ENCODE assay signal across 8 cellular contexts in genomic region chr6:57267586-57268293, GRCh38. TPM values are rescaled to one million over a fixed set of nuclear protein-coding genes. Genes with fewer than 3 reads are reported as not detected.
A peak's percentile ranks its signal among the peaks of the same experiment; 100 is the strongest.
DNase-seq lines count a peak whose midpoint lies in the region; ATAC-seq and TF ChIP-seq lines count a peak whose summit lies in the region.
"Had no signal": no experiment of that assay in that cellular context is flagged by ENCODE, and none has a peak within 500 bp of the region (broad histone marks: within the 10 kb centered on the region; RNA-seq: fewer than 3 reads in every experiment).

No MANE protein-coding gene starts in this region.

- H3K4me3 ChIP-seq in muscle layer of duodenum (ENCODE audit: low read depth in 1 of 2, low read length in 2 of 2) (no peak overlapping the region), upper lobe of right lung (no peak overlapping the region)

- peak; percentile 29 for ATAC-seq in effector memory CD8-positive, alpha-beta T cell (replicated peaks)
- ATAC-seq in upper lobe of right lung: peak; percentile 93
- no peak for ATAC-seq in HG03378 (IDR thresholded peaks at IDR 0.05; ENCODE audit: unreplicated experiment)

- no peaks in the 10 kb centered on the region for H3K36me3 Mint-ChIP-seq in effector memory CD8-positive, alpha-beta T cell (ENCODE audit: insufficient read depth)
- H3K36me3 Mint-ChIP-seq: brain had no signal

- peaks cover 17 to 26% of the 10 kb centered on the region in 2 donors for H3K27me3 Mint-ChIP-seq in effector memory CD8-positive, alpha-beta T cell

- H3K9me3 Mint-ChIP-seq in effector memory CD8-positive, alpha-beta T cell: no peaks in the 10 kb centered on the region

- intact Hi-C loops in upper lobe of right lung (cut with DNase I): no loop called here

- no peak overlapping the region for H3K27ac Mint-ChIP-seq in effector memory CD8-positive, alpha-beta T cell

- H3K27ac ChIP-seq in muscle layer of duodenum (ENCODE audit: low read length): peak overlapping the region; percentile 63
- H3K27ac ChIP-seq in upper lobe of right lung: no peak overlapping the region

- H3K4me3 Mint-ChIP-seq in effector memory CD8-positive, alpha-beta T cell: no peak overlapping the region
- H3K4me3 Mint-ChIP-seq: brain had no signal

- H3K4me1 ChIP-seq in muscle layer of duodenum (ENCODE audit: control insufficient read depth in 1 of 2, insufficient read depth in 2 of 2, low read length in 2 of 2): peaks cover 12 to 17% of the 10 kb centered on the region in 2 donors
- no peaks in the 10 kb centered on the region for H3K4me1 ChIP-seq in upper lobe of right lung

- H3K36me3 ChIP-seq in muscle layer of duodenum (ENCODE audit: control insufficient read depth in 1 of 2, insufficient read depth in 2 of 2, low read length in 2 of 2): no peaks in the 10 kb centered on the region
- no peaks in the 10 kb centered on the region for H3K36me3 ChIP-seq in upper lobe of right lung

- no peaks in the 10 kb centered on the region for H3K4me1 Mint-ChIP-seq in effector memory CD8-positive, alpha-beta T cell (ENCODE audit: low read depth in 2 of 2)

- DNase-seq in ELR (ENCODE audit: low read depth): peak; percentile 99
- peak; percentile 12 for DNase-seq in HuH-7.5 (ENCODE audit: low spot score)
- peak in 4 of 5 donors; percentile 4 to 36 (median 18) for DNase-seq in T-helper 1 cell
- peak; percentile 5 to 22 (median 15) for DNase-seq in effector memory CD8-positive, alpha-beta T cell
- no peak for DNase-seq in upper lobe of right lung

- H3K27me3 ChIP-seq in muscle layer of duodenum (ENCODE audit: low read depth, low read length) (no peaks in the 10 kb centered on the region), upper lobe of right lung (no peaks in the 10 kb centered on the region)

- H3K9me3 ChIP-seq in muscle layer of duodenum (ENCODE audit: control insufficient read depth in 1 of 2, low read length in 2 of 2) (no peaks in the 10 kb centered on the region), upper lobe of right lung (no peaks in the 10 kb centered on the region)

- TF ChIP-seq CTCF in upper lobe of right lung (IDR thresholded peaks at IDR 0.05): peak; percentile 50

RNA-seq across cellular contexts. Expression of gene RAB23, which starts 45.6 kb away (rescaled TPM):
- total RNA-seq in upper lobe of right lung: 13.7 TPM

RNA-seq across cellular contexts. Expression of gene PRIM2, which starts 49.7 kb away (rescaled TPM):
- 8.5 TPM for total RNA-seq in upper lobe of right lung
